ENCODE assay signal across 28 cellular contexts in the genomic region with DNA sequence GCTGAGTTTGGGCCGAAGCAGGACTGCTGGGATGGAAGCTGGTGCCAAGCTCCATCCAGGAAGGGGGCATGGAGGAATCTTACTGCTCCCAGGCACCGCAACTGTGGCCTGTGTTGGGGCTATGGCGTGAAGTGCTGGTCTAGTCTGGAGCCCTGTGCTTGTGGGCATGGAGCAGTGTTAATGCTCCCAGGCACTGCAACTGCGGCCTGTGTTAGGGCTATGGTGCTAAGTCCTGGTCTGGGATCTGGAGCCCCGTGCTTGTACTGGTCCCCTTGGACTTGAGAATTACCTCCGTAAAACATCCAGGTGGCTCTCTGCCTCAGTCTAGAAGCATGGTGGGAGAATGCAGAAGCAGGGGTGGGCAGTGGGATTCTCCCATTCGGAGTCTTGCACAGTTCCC.
"Had no signal": no experiment of that assay in that cellular context is flagged by ENCODE, and none has a peak within 500 bp of the region (broad histone marks: within the 10 kb centered on the region; RNA-seq: fewer than 3 reads in every experiment).

No MANE protein-coding gene starts in this region.

- H3K4me1 Mint-ChIP-seq: naive thymus-derived CD4-positive, alpha-beta T cell; natural killer cell; nephron; neural progenitor cell; stimulated activated effector memory CD8-positive, alpha-beta T cell treated with anti-CD3 and anti-CD28 coated beads, Interleukin-12 subunit alpha, Interleukin-12 subunit beta, amount 100 ng/mL, for 72 hours had no signal

- ATAC-seq: naive thymus-derived CD4-positive, alpha-beta T cell; natural killer cell; psoas muscle; right cardiac atrium; right lobe of liver; stimulated activated effector memory CD8-positive, alpha-beta T cell treated with anti-CD3 and anti-CD28 coated beads, Interleukin-12 subunit alpha, Interleukin-12 subunit beta, amount 100 ng/mL, for 72 hours; stimulated activated naive B cell treated with anti-CD40 and anti-IgM and Interleukin-4, amounts not matched to agents 10 μg/mL and 1 μg/mL and 100 μg/mL, for 72 hours had no signal

- H3K4me1 ChIP-seq: neural progenitor cell, parathyroid adenoma, psoas muscle, right lobe of liver, sigmoid colon, stomach, thyroid gland, tibial nerve, upper lobe of left lung, uterus had no signal

- H3K4me3 ChIP-seq: neural progenitor cell, ovary, psoas muscle, right lobe of liver, sigmoid colon, stomach, thoracic aorta, thyroid gland, tibial nerve, upper lobe of left lung, uterus had no signal

- H3K4me3 Mint-ChIP-seq: naive thymus-derived CD4-positive, alpha-beta T cell; natural killer cell; nephron; neural progenitor cell; stimulated activated effector memory CD8-positive, alpha-beta T cell treated with anti-CD3 and anti-CD28 coated beads, Interleukin-12 subunit alpha, Interleukin-12 subunit beta, amount 100 ng/mL, for 72 hours; stimulated activated naive B cell treated with anti-CD40 and anti-IgM and Interleukin-4, amounts not matched to agents 10 μg/mL and 1 μg/mL and 100 μg/mL, for 72 hours; stimulated activated naive CD8-positive, alpha-beta T cell treated with anti-CD3 and anti-CD28 coated beads, Interleukin-15, Interleukin-2, amounts not matched to agents 100 ng/mL and 50 ng/mL, for 24 hours had no signal

- H3K36me3 ChIP-seq: neural progenitor cell, neutrophil, ovary, right lobe of liver, sigmoid colon, stomach, thoracic aorta, thyroid gland, tibial nerve, upper lobe of left lung, uterus had no signal

- H3K27ac ChIP-seq: neural progenitor cell, neutrophil, ovary, parathyroid adenoma, psoas muscle, right lobe of liver, sigmoid colon, stomach, thoracic aorta, thyroid gland, tibial nerve, upper lobe of left lung, uterus had no signal

- H3K27me3 ChIP-seq: neural progenitor cell, neutrophil, ovary, right lobe of liver, sigmoid colon, stomach, thyroid gland, tibial nerve, upper lobe of left lung, uterus had no signal

- H3K27me3 Mint-ChIP-seq: naive thymus-derived CD4-positive, alpha-beta T cell; progenitor cell of endocrine pancreas; stimulated activated naive B cell treated with anti-CD40 and anti-IgM and Interleukin-4, amounts not matched to agents 10 μg/mL and 1 μg/mL and 100 μg/mL, for 72 hours; stimulated activated naive CD8-positive, alpha-beta T cell treated with anti-CD3 and anti-CD28 coated beads, Interleukin-15, Interleukin-2, amounts not matched to agents 100 ng/mL and 50 ng/mL, for 24 hours had no signal

- H3K27ac Mint-ChIP-seq: naive thymus-derived CD4-positive, alpha-beta T cell; natural killer cell; nephron; neural progenitor cell; progenitor cell of endocrine pancreas; stimulated activated effector memory CD8-positive, alpha-beta T cell treated with anti-CD3 and anti-CD28 coated beads, Interleukin-12 subunit alpha, Interleukin-12 subunit beta, amount 100 ng/mL, for 72 hours; stimulated activated naive B cell treated with anti-CD40 and anti-IgM and Interleukin-4, amounts not matched to agents 10 μg/mL and 1 μg/mL and 100 μg/mL, for 72 hours; stimulated activated naive CD8-positive, alpha-beta T cell treated with anti-CD3 and anti-CD28 coated beads, Interleukin-15, Interleukin-2, amounts not matched to agents 100 ng/mL and 50 ng/mL, for 24 hours had no signal

- H3K9me3 ChIP-seq: neutrophil, ovary, right lobe of liver, sigmoid colon, thyroid gland, uterus had no signal

- H2AFZ ChIP-seq: neural progenitor cell, parathyroid adenoma had no signal

- DNase-seq: naive thymus-derived CD4-positive, alpha-beta T cell; natural killer cell; ovary; right lobe of liver; sigmoid colon; small intestine; stimulated activated CD4-positive, alpha-beta T cell treated with anti-CD3 and anti-CD28 coated beads, Interleukin-15, amount 100 ng/mL, for 24 hours; stimulated activated CD4-positive, alpha-beta T cell treated with anti-CD3 and anti-CD28 coated beads, Interleukin-2, amount 100 ng/mL, for 24 hours; stimulated activated CD4-positive, alpha-beta T cell treated with anti-CD3 and anti-CD28 coated beads, Interleukin-2, amount 100 ng/mL, for 48 hours; stimulated activated CD4-positive, alpha-beta T cell treated with anti-CD3 and anti-CD28 coated beads, Interleukin-4, amount 100 ng/mL, for 24 hours; stimulated activated naive B cell treated with anti-CD40 and anti-IgM and Interleukin-4, amounts not matched to agents 10 μg/mL and 1 μg/mL and 100 μg/mL, for 72 hours; stimulated activated naive CD4-positive, alpha-beta T cell treated with Interleukin-2 at 50 U/mL for 16 hours; stomach; thyroid gland; trophoblast cell; upper lobe of left lung; uterus had no signal

- H3K4me2 ChIP-seq: neural progenitor cell had no signal

- H3K36me3 Mint-ChIP-seq: naive thymus-derived CD4-positive, alpha-beta T cell; natural killer cell; neural progenitor cell; stimulated activated effector memory CD8-positive, alpha-beta T cell treated with anti-CD3 and anti-CD28 coated beads, Interleukin-12 subunit alpha, Interleukin-12 subunit beta, amount 100 ng/mL, for 72 hours; stimulated activated naive B cell treated with anti-CD40 and anti-IgM and Interleukin-4, amounts not matched to agents 10 μg/mL and 1 μg/mL and 100 μg/mL, for 72 hours had no signal

- H3K9ac ChIP-seq: neural progenitor cell, parathyroid adenoma had no signal
